In the genomic region with DNA sequence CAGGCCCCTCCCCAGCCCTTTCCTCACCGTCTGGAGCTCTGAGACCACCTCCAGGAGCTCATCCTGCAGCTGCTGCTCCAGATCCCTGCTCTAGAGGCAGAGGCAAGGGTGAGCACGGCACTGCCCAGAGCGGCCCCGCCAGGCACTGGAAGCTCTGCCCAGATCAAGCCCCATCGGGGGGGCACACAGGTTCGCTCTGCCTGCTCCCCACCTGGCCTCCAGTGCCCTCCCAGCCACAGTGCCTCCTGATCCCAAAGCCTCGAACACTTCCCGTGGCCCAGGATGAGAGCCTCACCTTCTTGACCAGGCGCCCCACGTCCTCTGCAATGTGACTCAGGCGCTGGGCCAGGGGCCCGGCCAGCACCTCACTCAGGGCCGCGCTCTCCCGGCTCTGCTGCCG, we compare ENCODE assay signal across 3 cellular contexts.
TF ChIP-seq lines count a peak whose summit lies in the region.

No MANE protein-coding gene starts in this region.

TF ChIP-seq in SK-N-SH, 30 proteins besides CTCF, POLR2A, EP300 and RAD21:
- TF ChIP-seq TEAD4 (IDR thresholded peaks at IDR 0.05; ENCODE audit: borderline replicate concordance, insufficient read depth): no peak
- TF ChIP-seq NRF1 (IDR thresholded peaks at IDR 0.05; ENCODE audit: low read depth, low read length): no peak

TF ChIP-seq in SK-N-SH treated with all-trans-retinoic acid at 6 μM for 48 hours, 23 proteins besides CTCF, POLR2A, EP300 and RAD21:
- TF ChIP-seq POU6F1 (CRISPR knock-in tag; IDR thresholded peaks at IDR 0.05; ENCODE audit: borderline replicate concordance, low read depth): no peak
- TF ChIP-seq RARB (CRISPR knock-in tag; IDR thresholded peaks at IDR 0.05): no peak
- TF ChIP-seq ZNF565 (CRISPR knock-in tag; conservative IDR thresholded peaks at IDR 0.05; ENCODE audit: low read depth): no peak
- no peak for TF ChIP-seq GLIS3 (CRISPR knock-in tag; IDR thresholded peaks at IDR 0.05)
- no peak for TF ChIP-seq PPARA (CRISPR knock-in tag; IDR thresholded peaks at IDR 0.05; ENCODE audit: borderline replicate concordance)
- TF ChIP-seq OSR1 (CRISPR knock-in tag; IDR thresholded peaks at IDR 0.05): no peak
- no peak for TF ChIP-seq ISL1 (CRISPR knock-in tag; IDR thresholded peaks at IDR 0.05)
- TF ChIP-seq ESRRG (CRISPR knock-in tag; IDR thresholded peaks at IDR 0.05): no peak
- TF ChIP-seq, protein P1, sequence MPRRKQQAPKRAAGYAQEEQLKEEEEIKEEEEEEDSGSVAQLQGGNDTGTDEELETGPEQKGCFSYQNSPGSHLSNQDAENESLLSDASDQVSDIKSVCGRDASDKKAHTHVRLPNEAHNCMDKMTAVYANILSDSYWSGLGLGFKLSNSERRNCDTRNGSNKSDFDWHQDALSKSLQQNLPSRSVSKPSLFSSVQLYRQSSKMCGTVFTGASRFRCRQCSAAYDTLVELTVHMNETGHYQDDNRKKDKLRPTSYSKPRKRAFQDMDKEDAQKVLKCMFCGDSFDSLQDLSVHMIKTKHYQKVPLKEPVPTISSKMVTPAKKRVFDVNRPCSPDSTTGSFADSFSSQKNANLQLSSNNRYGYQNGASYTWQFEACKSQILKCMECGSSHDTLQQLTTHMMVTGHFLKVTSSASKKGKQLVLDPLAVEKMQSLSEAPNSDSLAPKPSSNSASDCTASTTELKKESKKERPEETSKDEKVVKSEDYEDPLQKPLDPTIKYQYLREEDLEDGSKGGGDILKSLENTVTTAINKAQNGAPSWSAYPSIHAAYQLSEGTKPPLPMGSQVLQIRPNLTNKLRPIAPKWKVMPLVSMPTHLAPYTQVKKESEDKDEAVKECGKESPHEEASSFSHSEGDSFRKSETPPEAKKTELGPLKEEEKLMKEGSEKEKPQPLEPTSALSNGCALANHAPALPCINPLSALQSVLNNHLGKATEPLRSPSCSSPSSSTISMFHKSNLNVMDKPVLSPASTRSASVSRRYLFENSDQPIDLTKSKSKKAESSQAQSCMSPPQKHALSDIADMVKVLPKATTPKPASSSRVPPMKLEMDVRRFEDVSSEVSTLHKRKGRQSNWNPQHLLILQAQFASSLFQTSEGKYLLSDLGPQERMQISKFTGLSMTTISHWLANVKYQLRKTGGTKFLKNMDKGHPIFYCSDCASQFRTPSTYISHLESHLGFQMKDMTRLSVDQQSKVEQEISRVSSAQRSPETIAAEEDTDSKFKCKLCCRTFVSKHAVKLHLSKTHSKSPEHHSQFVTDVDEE (CRISPR knock-in tag; IDR thresholded peaks at IDR 0.05): no peak
- no peak for TF ChIP-seq ZFP30 (CRISPR knock-in tag; IDR thresholded peaks at IDR 0.05)
- TF ChIP-seq, protein P2, sequence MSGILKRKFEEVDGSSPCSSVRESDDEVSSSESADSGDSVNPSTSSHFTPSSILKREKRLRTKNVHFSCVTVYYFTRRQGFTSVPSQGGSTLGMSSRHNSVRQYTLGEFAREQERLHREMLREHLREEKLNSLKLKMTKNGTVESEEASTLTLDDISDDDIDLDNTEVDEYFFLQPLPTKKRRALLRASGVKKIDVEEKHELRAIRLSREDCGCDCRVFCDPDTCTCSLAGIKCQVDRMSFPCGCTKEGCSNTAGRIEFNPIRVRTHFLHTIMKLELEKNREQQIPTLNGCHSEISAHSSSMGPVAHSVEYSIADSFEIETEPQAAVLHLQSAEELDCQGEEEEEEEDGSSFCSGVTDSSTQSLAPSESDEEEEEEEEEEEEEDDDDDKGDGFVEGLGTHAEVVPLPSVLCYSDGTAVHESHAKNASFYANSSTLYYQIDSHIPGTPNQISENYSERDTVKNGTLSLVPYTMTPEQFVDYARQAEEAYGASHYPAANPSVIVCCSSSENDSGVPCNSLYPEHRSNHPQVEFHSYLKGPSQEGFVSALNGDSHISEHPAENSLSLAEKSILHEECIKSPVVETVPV (CRISPR knock-in tag; IDR thresholded peaks at IDR 0.05): no peak
- TF ChIP-seq SNAI2 (CRISPR knock-in tag; IDR thresholded peaks at IDR 0.05): no peak
- no peak for TF ChIP-seq BACH2 (CRISPR knock-in tag; IDR thresholded peaks at IDR 0.05; ENCODE audit: borderline replicate concordance)
- no peak for TF ChIP-seq TCF4 (CRISPR knock-in tag; IDR thresholded peaks at IDR 0.05; ENCODE audit: borderline replicate concordance)
- no peak for TF ChIP-seq CSDC2 (CRISPR knock-in tag; IDR thresholded peaks at IDR 0.05)
- no peak for TF ChIP-seq TOX (CRISPR knock-in tag; IDR thresholded peaks at IDR 0.05; ENCODE audit: borderline replicate concordance)
TF ChIP-seq in SK-N-SH treated with all-trans-retinoic acid at 6 μM for 48 hours: peak in this region for 0.

TF ChIP-seq in IMR-90, 13 proteins besides CTCF, POLR2A, EP300 and RAD21:
- TF ChIP-seq MXI1 (IDR thresholded peaks at IDR 0.05; ENCODE audit: borderline replicate concordance, low read depth, low read length) (no peak), RFX5 (IDR thresholded peaks at IDR 0.05; ENCODE audit: low read depth, low read length) (no peak), BHLHE40 (IDR thresholded peaks at IDR 0.05; ENCODE audit: low read depth, low read length) (no peak)
